Comparison of ENCODE assay signal across 9 cellular contexts in genomic region chr5:111734013-111734412, GRCh38. TPM values are rescaled to one million over a fixed set of nuclear protein-coding genes. Genes with fewer than 3 reads are reported as not detected.
DNase-seq lines count a peak whose midpoint lies in the region; ATAC-seq and TF ChIP-seq lines count a peak whose summit lies in the region.
"Had no signal": no experiment of that assay in that cellular context is flagged by ENCODE, and none has a peak within 500 bp of the region (broad histone marks: within the 10 kb centered on the region; RNA-seq: fewer than 3 reads in every experiment).

No MANE protein-coding gene starts in this region.

- POLR2A ChIA-PET in naive thymus-derived CD4-positive, alpha-beta T cell (lab: Charles Lee) = no interaction called here

- H3K27me3 ChIP-seq in naive thymus-derived CD4-positive, alpha-beta T cell (ENCODE audit: control insufficient read depth in 2 of 2, insufficient read depth in 2 of 2, low read length in 2 of 2) = no peaks in the 10 kb centered on the region

- H3K27me3 Mint-ChIP-seq in endothelial cell (ENCODE audit: unreplicated experiment) = peaks cover 1% of the 10 kb centered on the region
- H3K27me3 Mint-ChIP-seq in naive thymus-derived CD4-positive, alpha-beta T cell = peaks cover 0 to 4% (median 0%) of the 10 kb centered on the region in 5 donors

- no peak overlapping the region for H3K27ac Mint-ChIP-seq in endothelial cell (ENCODE audit: unreplicated experiment)
- H3K27ac Mint-ChIP-seq in naive thymus-derived CD4-positive, alpha-beta T cell = peak overlapping the region in 1 of 9 donors; percentile 42

- peak; percentile 47 for ATAC-seq in naive thymus-derived CD4-positive, alpha-beta T cell
- no peak for ATAC-seq in HG02759 (IDR thresholded peaks at IDR 0.05; ENCODE audit: unreplicated experiment)
- ATAC-seq in HG02642 (IDR thresholded peaks at IDR 0.05; ENCODE audit: poor library complexity, unreplicated experiment) = no peak

- intact Hi-C loops in naive thymus-derived CD4-positive, alpha-beta T cell (cut with micrococcal nuclease) = no loop called here

- H3K4me3 Mint-ChIP-seq in endothelial cell (ENCODE audit: unreplicated experiment) = peak overlapping the region; percentile 67
- H3K4me3 Mint-ChIP-seq in naive thymus-derived CD4-positive, alpha-beta T cell = peak overlapping the region in 1 of 10 donors; percentile 45

- no peak overlapping the region for H3K27ac ChIP-seq in naive thymus-derived CD4-positive, alpha-beta T cell (ENCODE audit: low read depth, low read length)

- no peaks in the 10 kb centered on the region for H3K36me3 ChIP-seq in naive thymus-derived CD4-positive, alpha-beta T cell (ENCODE audit: control insufficient read depth in 2 of 3, insufficient read depth in 3 of 3, low read length in 3 of 3)

- H3K36me3 Mint-ChIP-seq in endothelial cell (ENCODE audit: low read depth, unreplicated experiment) = peaks cover 8% of the 10 kb centered on the region
- peaks cover 0 to 49% (median 0%) of the 10 kb centered on the region in 5 donors for H3K36me3 Mint-ChIP-seq in naive thymus-derived CD4-positive, alpha-beta T cell

- no peaks in the 10 kb centered on the region for H3K4me1 ChIP-seq in naive thymus-derived CD4-positive, alpha-beta T cell (ENCODE audit: control insufficient read depth in 2 of 2, insufficient read depth in 2 of 2, low read length in 2 of 2)

- peaks cover 12% of the 10 kb centered on the region for H3K4me1 Mint-ChIP-seq in endothelial cell (ENCODE audit: unreplicated experiment)
- peaks cover 0 to 39% (median 3%) of the 10 kb centered on the region in 7 donors for H3K4me1 Mint-ChIP-seq in naive thymus-derived CD4-positive, alpha-beta T cell

- CTCF ChIA-PET in naive thymus-derived CD4-positive, alpha-beta T cell (lab: Charles Lee) = interaction anchor here (0.5 kb wide), 1 partner anchor 958 kb away, joined by 3 read pairs; no protein-coding TSS in a partner anchor

- no peak overlapping the region for H3K4me3 ChIP-seq in AG10803 (ENCODE audit: low read length)
- H3K4me3 ChIP-seq in Jurkat, Clone E6-1 (ENCODE audit: low read length) = no peak overlapping the region
- no peak overlapping the region for H3K4me3 ChIP-seq in naive thymus-derived CD4-positive, alpha-beta T cell (ENCODE audit: low read length)

- TF ChIP-seq CTCF in AG10803 (conservative IDR thresholded peaks at IDR 0.05; ENCODE audit: low read length) (no peak), endothelial cell (IDR thresholded peaks at IDR 0.05; ENCODE audit: unreplicated experiment) (no peak)

- H3K9me3 ChIP-seq in naive thymus-derived CD4-positive, alpha-beta T cell (ENCODE audit: control insufficient read depth in 2 of 3, low read length in 3 of 3) = no peaks in the 10 kb centered on the region

- no peaks in the 10 kb centered on the region for H3K9me3 Mint-ChIP-seq in endothelial cell (ENCODE audit: unreplicated experiment)
- no peaks in the 10 kb centered on the region for H3K9me3 Mint-ChIP-seq in naive thymus-derived CD4-positive, alpha-beta T cell

- DNase-seq in AG10803 (ENCODE audit: low read depth) = peak; percentile 77
- DNase-seq in Jurkat, Clone E6-1 (ENCODE audit: low read depth, low spot score) = peak; percentile 67
- DNase-seq in endothelial cell (ENCODE audit: low spot score) = no peak
- DNase-seq in naive thymus-derived CD4-positive, alpha-beta T cell = peak in 2 of 9 donors; percentile 14 to 34
- no peak for DNase-seq in cerebellar cortex (ENCODE audit: low spot score)
- DNase-seq in NCI-H1092 (lab: John Stamatoyannopoulos, UW) = no peak
- DNase-seq: activated naive CD4-positive, alpha-beta T cell had no signal

RNA-seq across cellular contexts. Expression of gene NREP, which starts 23.0 kb away (rescaled TPM):
- 86.2 TPM for polyA plus RNA-seq in Jurkat, Clone E6-1 (2012; ENCODE audit: insufficient read depth, insufficient read length)
- 218 TPM for total RNA-seq in endothelial cell (ENCODE audit: unreplicated experiment)
- total RNA-seq in naive thymus-derived CD4-positive, alpha-beta T cell = 10 to 100 TPM in 1 of 5 experiments, 1 to 10 TPM in 4; 3.5 to 28.7 (median 5.1) TPM
- 10 to 100 TPM in 1 of 2 donors, 1 to 10 TPM in 1; 9.8 to 13.4 TPM for polyA plus RNA-seq in naive thymus-derived CD4-positive, alpha-beta T cell

Comparison
In these comparisons a context has a peak if more than half of its experiments do, and no peak if none do; other contexts are left out.
1. DNase-seq: peak in AG10803 (single experiment) and Jurkat, Clone E6-1 (single experiment); none in endothelial cell (single experiment), cerebellar cortex (single experiment) and NCI-H1092 (single experiment).